18 cellular contexts compared by ENCODE assay signal in the genomic region with DNA sequence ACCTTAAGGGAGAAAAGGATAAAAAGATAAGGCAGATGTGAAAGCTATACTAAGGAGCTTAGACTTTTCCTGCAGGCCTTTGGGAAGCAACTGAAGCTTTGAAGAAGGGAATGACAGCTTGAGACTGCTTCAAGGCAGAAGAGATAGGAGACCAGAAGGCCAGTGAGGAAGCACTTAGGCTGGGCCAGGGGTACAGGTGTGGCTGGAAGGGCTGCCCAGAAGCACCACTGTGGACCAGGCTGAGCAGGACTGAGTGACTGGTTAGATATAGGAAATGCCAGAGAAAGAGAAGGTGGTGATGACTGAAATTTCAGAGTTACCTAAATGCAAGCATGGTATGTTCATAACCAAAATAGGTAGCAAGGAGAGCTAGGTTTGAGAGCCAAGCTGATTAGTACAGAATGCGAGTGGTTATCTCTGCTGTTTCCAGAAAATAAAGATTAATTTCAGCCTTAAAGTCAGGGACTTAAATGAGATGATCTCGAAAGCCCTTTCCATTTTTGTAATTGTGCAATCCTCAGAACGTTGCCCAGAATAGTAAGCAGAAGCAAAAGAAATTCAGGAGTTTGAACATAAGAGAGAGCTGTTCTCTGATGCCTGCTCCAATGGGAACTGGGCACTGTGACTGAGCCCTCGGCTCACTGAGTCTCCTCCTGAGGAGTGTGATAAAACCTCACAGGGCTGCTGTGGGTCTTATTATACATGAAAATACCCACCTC. TPM values are rescaled to one million over a fixed set of nuclear protein-coding genes. Genes with fewer than 3 reads are reported as not detected.
DNase-seq lines count a peak whose midpoint lies in the region; ATAC-seq and TF ChIP-seq lines count a peak whose summit lies in the region.
"Had no signal": no experiment of that assay in that cellular context is flagged by ENCODE, and none has a peak within 500 bp of the region (broad histone marks: within the 10 kb centered on the region; RNA-seq: fewer than 3 reads in every experiment).

No MANE protein-coding gene starts in this region.

- H3K27ac ChIP-seq in osteoblast (ENCODE audit: low read depth, low read length) = peak overlapping the region; percentile 65
- H3K27ac ChIP-seq: SK-N-MC, thoracic aorta had no signal

- BruUV-seq in Caco-2 (replicated peaks; lab: Mats Ljungman, UMichigan) = no TSS peak

- no peaks in the 10 kb centered on the region for H3K27me3 ChIP-seq in Caco-2 (replicated peaks; ENCODE audit: control insufficient read depth, insufficient read depth, low read length)
- no peaks in the 10 kb centered on the region for H3K27me3 ChIP-seq in osteoblast (ENCODE audit: insufficient read depth, low read length)
- H3K27me3 ChIP-seq: BE2C had no signal

- peak overlapping the region; percentile 36 for H3K4me3 Mint-ChIP-seq in Caco-2 (ENCODE audit: unreplicated experiment)
- H3K4me3 Mint-ChIP-seq: endodermal cell, mesothelial cell of epicardium had no signal

- peak overlapping the region; percentile 43 for H2AFZ ChIP-seq in osteoblast (ENCODE audit: low read length)

- peak overlapping the region; percentile 46 for H3K4me2 ChIP-seq in osteoblast (ENCODE audit: insufficient read depth, low read length)

- no peak for ATAC-seq in HG03520 (IDR thresholded peaks at IDR 0.05; ENCODE audit: unreplicated experiment)

- peaks cover 1% of the 10 kb centered on the region; the same call in 1 of the 2 replicates for H3K36me3 ChIP-seq in Caco-2 (ENCODE audit: control insufficient read depth, insufficient read depth, low read length)
- peaks cover 9% of the 10 kb centered on the region for H3K36me3 ChIP-seq in osteoblast (ENCODE audit: insufficient read depth, low read length)
- H3K36me3 ChIP-seq: BE2C, thoracic aorta had no signal

- H3K79me2 ChIP-seq in osteoblast (ENCODE audit: insufficient read depth, low read length) = peaks cover 66% of the 10 kb centered on the region

- CTCF ChIA-PET in Caco-2 (lab: Charles Lee) = interaction anchor here (1.4 kb wide), 1 partner anchor 54 kb away, joined by 4 read pairs; no protein-coding TSS in a partner anchor

- H3K36me3 Mint-ChIP-seq in Caco-2 (ENCODE audit: insufficient read depth, unreplicated experiment) = peaks cover 24% of the 10 kb centered on the region
- H3K36me3 Mint-ChIP-seq: mesothelial cell of epicardium had no signal

- peaks cover 3% of the 10 kb centered on the region for H4K20me1 ChIP-seq in osteoblast (ENCODE audit: insufficient read depth, low read length)

- peaks cover 46% of the 10 kb centered on the region for H3K4me1 ChIP-seq in Caco-2
- peaks cover 16% of the 10 kb centered on the region for H3K4me1 ChIP-seq in osteoblast (ENCODE audit: insufficient read depth, low read length)
- H3K4me1 ChIP-seq: BE2C had no signal

- intact Hi-C loops in Caco-2 (cut with micrococcal nuclease; ENCODE audit: unreplicated experiment) = loop anchor here (2.0 kb wide), 1 partner anchor 54 kb away; no protein-coding TSS in a partner anchor

- no peak for DNase-seq in Caco-2
- peak; percentile 14 for DNase-seq in MV-4-11 (lab: John Stamatoyannopoulos, UW)
- DNase-seq in fibroblast of the aortic adventitia (ENCODE audit: low read depth) = peak; percentile 65
- DNase-seq in osteoblast (ENCODE audit: insufficient read length, low spot score, missing footprints) = peak; percentile 64
- no peak for DNase-seq in activated gamma-delta T cell treated with Interleukin-2 at 50 U/mL for 16 hours
- DNase-seq in activated effector memory CD4-positive, alpha-beta T cell treated with anti-CD3 and anti-CD28 coated beads, Interleukin-2, amount 50 U/mL, for 16 hours = no peak
- no peak for DNase-seq in EL
- DNase-seq: activated CD4-positive, alpha-beta T cell treated with anti-CD3 and anti-CD28 coated beads, Interleukin-2, amount 50 U/mL, for 48 hours; amniotic stem cell; BE2C; endodermal cell; NCI-H2029; stimulated activated CD4-positive, alpha-beta T cell treated with anti-CD3 and anti-CD28 coated beads, Interleukin-4, amount 100 ng/mL, for 1 hour had no signal

- no peaks in the 10 kb centered on the region for H3K9me3 ChIP-seq in Caco-2
- no peaks in the 10 kb centered on the region for H3K9me3 ChIP-seq in osteoblast (ENCODE audit: low read depth, low read length)
- H3K9me3 ChIP-seq: BE2C, thoracic aorta had no signal

- no peaks in the 10 kb centered on the region for H3K9me3 Mint-ChIP-seq in Caco-2 (ENCODE audit: unreplicated experiment)
- H3K9me3 Mint-ChIP-seq: endodermal cell, mesothelial cell of epicardium had no signal

- POLR2A ChIA-PET in Caco-2 (lab: Charles Lee) = no interaction called here

- H3K4me3 ChIP-seq in Caco-2 (ENCODE audit: low read depth, low read length) = no peak overlapping the region
- no peak overlapping the region for H3K4me3 ChIP-seq in fibroblast of the aortic adventitia (ENCODE audit: low read depth, low read length)
- no peak overlapping the region for H3K4me3 ChIP-seq in osteoblast (ENCODE audit: insufficient read depth, low read length)
- H3K4me3 ChIP-seq: SK-N-MC, thoracic aorta had no signal

- H3K4me1 Mint-ChIP-seq in Caco-2 (ENCODE audit: low read depth, unreplicated experiment) = peaks cover 42% of the 10 kb centered on the region
- H3K4me1 Mint-ChIP-seq: mesothelial cell of epicardium had no signal

- H3K27ac Mint-ChIP-seq in Caco-2 (ENCODE audit: unreplicated experiment) = peak overlapping the region; percentile 48
- H3K27ac Mint-ChIP-seq: endodermal cell had no signal

- no peaks in the 10 kb centered on the region for H3K27me3 Mint-ChIP-seq in Caco-2 (ENCODE audit: insufficient read depth, unreplicated experiment)

- TF ChIP-seq CTCF in Caco-2 (IDR thresholded peaks at IDR 0.05; ENCODE audit: insufficient read depth in 1 of 2, low read depth in 1 of 2, low read length in 1 of 2, severe bottlenecking in 1 of 2, unreplicated experiment in 1 of 2) (no peak), fibroblast of the aortic adventitia (IDR thresholded peaks at IDR 0.05; ENCODE audit: insufficient read depth, low read length) (no peak), osteoblast (IDR thresholded peaks at IDR 0.05; ENCODE audit: extremely low read depth, low read depth, low read length) (no peak)

RNA-seq across cellular contexts. Expression of gene MET, which starts 54.9 kb away (rescaled TPM):
- total RNA-seq in Caco-2 (2022) (72.6 and 82.9 TPM in 2 replicates), fibroblast of the aortic adventitia (ENCODE audit: low replicate concordance) (7.5 and 24.1 TPM in 2 replicates), osteoblast (55.0 and 61.9 TPM in 2 replicates)
- total RNA-seq: OCI-LY7 had no signal

Comparison
In these comparisons a context has a peak if more than half of its experiments do, and no peak if none do; other contexts are left out.
1. DNase-seq: peak in MV-4-11 (single experiment), fibroblast of the aortic adventitia (single experiment) and osteoblast (single experiment); none in Caco-2 (0 of 2), activated gamma-delta T cell treated with Interleukin-2 at 50 U/mL for 16 hours (single experiment), activated effector memory CD4-positive, alpha-beta T cell treated with anti-CD3 and anti-CD28 coated beads, Interleukin-2, amount 50 U/mL, for 16 hours (single experiment) and EL (single experiment).